In the genomic region with DNA sequence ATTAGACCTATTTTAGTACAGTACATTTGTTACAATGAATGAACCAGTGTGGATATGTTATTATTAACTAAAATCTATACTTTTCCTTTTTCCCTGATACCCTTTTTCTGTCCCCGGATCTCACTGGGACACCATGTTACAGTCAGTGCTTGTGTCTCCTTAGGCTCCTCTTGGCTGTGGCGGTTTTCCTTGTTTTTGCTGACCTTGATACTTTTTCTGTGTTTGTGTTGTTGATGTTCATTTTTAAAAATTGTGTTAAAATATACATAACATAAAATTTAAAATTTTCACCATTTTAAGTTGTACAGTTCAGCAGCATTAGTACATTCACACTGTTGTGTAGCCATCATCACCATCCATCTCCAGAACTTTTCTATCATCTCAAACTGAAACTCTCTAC, we compare ENCODE assay signal across 9 cellular contexts.
"Had no signal": no experiment of that assay in that cellular context is flagged by ENCODE, and none has a peak within 500 bp of the region (broad histone marks: within the 10 kb centered on the region; RNA-seq: fewer than 3 reads in every experiment).

No MANE protein-coding gene starts in this region.

- DNase-seq: H9, HCEC 1CT, IMR-90, KBM-7 had no signal

- FAIRE-seq: H1, H54 had no signal

- ATAC-seq: GM23338 had no signal

- H3K27ac ChIP-seq: HL-60, KMS-11 had no signal

- H3K9ac ChIP-seq: KMS-11 had no signal

- H3K4me3 ChIP-seq: GM23338 had no signal

- H3K4me2 ChIP-seq: GM23338, KMS-11 had no signal
